8 cellular contexts compared by ENCODE assay signal in genomic region chr21:15730484-15731242, GRCh38. TPM values are rescaled to one million over a fixed set of nuclear protein-coding genes. Genes with fewer than 3 reads are reported as not detected.
DNase-seq lines count a peak whose midpoint lies in the region; ATAC-seq, FAIRE-seq and TF ChIP-seq lines count a peak whose summit lies in the region.

No MANE protein-coding gene starts in this region.

- peak overlapping the region; percentile 77 for H3K27ac Mint-ChIP-seq in Calu3 (ENCODE audit: unreplicated experiment)
- peak overlapping the region; percentile 77 for H3K27ac Mint-ChIP-seq in activated CD4-positive, alpha-beta memory T cell treated with anti-CD3 and anti-CD28 coated beads for 36 hours

- BruUV-seq in Calu3 (replicated peaks; lab: Mats Ljungman, UMichigan) = TSS peak; percentile 46

- peak overlapping the region; percentile 93 to 100 for H3K4me3 ChIP-seq in gastroesophageal sphincter
- H3K4me3 ChIP-seq in rectal smooth muscle tissue (ENCODE audit: low read length) = peak overlapping the region; percentile 83

- DNase-seq in Calu3 = no peak
- DNase-seq in activated CD4-positive, alpha-beta memory T cell treated with anti-CD3 and anti-CD28 coated beads for 36 hours = peak; percentile 25
- no peak for DNase-seq in D721Med (ENCODE audit: insufficient read length, low spot score)
- DNase-seq in stimulated activated CD4-positive, alpha-beta T cell treated with anti-CD3 and anti-CD28 coated beads, Interleukin-4, amount 100 ng/mL, for 24 hours = no peak
- DNase-seq in frontal cortex (ENCODE audit: low spot score in 2 of 2) = no peak

- peaks cover 5 to 54% (median 9%) of the 10 kb centered on the region in 3 donors for H3K4me1 ChIP-seq in gastroesophageal sphincter
- H3K4me1 ChIP-seq in rectal smooth muscle tissue (ENCODE audit: control insufficient read depth, insufficient read depth, low read length) = peaks cover 7% of the 10 kb centered on the region

- ATAC-seq in HG03354 (IDR thresholded peaks at IDR 0.05; ENCODE audit: poor library complexity, severe bottlenecking, unreplicated experiment) = peak; percentile 8
- ATAC-seq in gastroesophageal sphincter = no peak

- H3K36me3 ChIP-seq in gastroesophageal sphincter (no peaks in the 10 kb centered on the region), rectal smooth muscle tissue (ENCODE audit: control insufficient read depth, insufficient read depth, low read length) (no peaks in the 10 kb centered on the region)

- CTCF ChIA-PET in Calu3 (lab: Charles Lee) = no interaction called here
- CTCF ChIA-PET in activated CD4-positive, alpha-beta memory T cell treated with anti-CD3 and anti-CD28 coated beads for 36 hours (lab: Charles Lee) = interaction anchor here (0.9 to 1.5 kb wide), 3 partner anchors 12 to 44 kb away, joined by 3 to 4 read pairs (median 3); no protein-coding TSS in a partner anchor

- no peaks in the 10 kb centered on the region for H3K9me3 ChIP-seq in gastroesophageal sphincter

- no peak for TF ChIP-seq EP300 in gastroesophageal sphincter (IDR thresholded peaks at IDR 0.05)

- intact Hi-C loops in Calu3 (cut with micrococcal nuclease; ENCODE audit: unreplicated experiment) = loop anchor here (5.0 to 10.0 kb wide), 3 partner anchors 67 to 116 kb away; no protein-coding TSS in a partner anchor
- intact Hi-C loops in activated CD4-positive, alpha-beta memory T cell treated with anti-CD3 and anti-CD28 coated beads for 36 hours (cut with micrococcal nuclease) = loop anchor here (1.0 to 5.0 kb wide), 6 partner anchors 293 to 1882 kb away; partner anchors contain the start of genes BTG3, HSPA13, NRIP1 and SAMSN1

- H3K4me3 Mint-ChIP-seq in Calu3 (ENCODE audit: low read depth, unreplicated experiment) = peak overlapping the region; percentile 77
- H3K4me3 Mint-ChIP-seq in activated CD4-positive, alpha-beta memory T cell treated with anti-CD3 and anti-CD28 coated beads for 36 hours = peak overlapping the region; percentile 83

- POLR2A ChIA-PET in activated CD4-positive, alpha-beta memory T cell treated with anti-CD3 and anti-CD28 coated beads for 36 hours (lab: Charles Lee) = no interaction called here

- H3K9me3 Mint-ChIP-seq in Calu3 (ENCODE audit: low read depth, unreplicated experiment) = no peaks in the 10 kb centered on the region
- no peaks in the 10 kb centered on the region for H3K9me3 Mint-ChIP-seq in activated CD4-positive, alpha-beta memory T cell treated with anti-CD3 and anti-CD28 coated beads for 36 hours

- peaks cover 11% of the 10 kb centered on the region for H3K4me1 Mint-ChIP-seq in Calu3 (ENCODE audit: low read depth, unreplicated experiment)
- peaks cover 27% of the 10 kb centered on the region for H3K4me1 Mint-ChIP-seq in activated CD4-positive, alpha-beta memory T cell treated with anti-CD3 and anti-CD28 coated beads for 36 hours (ENCODE audit: low read depth)

- peak overlapping the region; percentile 28 for H3K9ac ChIP-seq in rectal smooth muscle tissue (ENCODE audit: low read length)

- no peak for TF ChIP-seq POLR2A in gastroesophageal sphincter (IDR thresholded peaks at IDR 0.05)

- whole genome bisulfite sequencing in gastroesophageal sphincter (ENCODE audit: low coverage in 1 of 2), 2 donors = 0 to 2% methylated on average over 8 to 12 of the region's 30 CpGs

- no peaks in the 10 kb centered on the region for H3K27me3 ChIP-seq in gastroesophageal sphincter
- no peaks in the 10 kb centered on the region for H3K27me3 ChIP-seq in rectal smooth muscle tissue (ENCODE audit: control insufficient read depth, insufficient read depth, low read length)

- peaks cover 11% of the 10 kb centered on the region for H3K36me3 Mint-ChIP-seq in Calu3 (ENCODE audit: insufficient read depth, unreplicated experiment)
- no peaks in the 10 kb centered on the region for H3K36me3 Mint-ChIP-seq in activated CD4-positive, alpha-beta memory T cell treated with anti-CD3 and anti-CD28 coated beads for 36 hours

- H3K27ac ChIP-seq in gastroesophageal sphincter (peak overlapping the region; percentile 94 to 99 (median 97)), rectal smooth muscle tissue (ENCODE audit: low read depth, low read length) (peak overlapping the region; percentile 87)

- TF ChIP-seq CTCF in Calu3 (IDR thresholded peaks at IDR 0.05; ENCODE audit: unreplicated experiment) (no peak), gastroesophageal sphincter (IDR thresholded peaks at IDR 0.05) (no peak), D721Med (IDR thresholded peaks at IDR 0.05; ENCODE audit: insufficient read depth, missing control alignments) (no peak)

- FAIRE-seq in D721Med (lab: Jason Lieb, UNC) (no peak), frontal cortex (lab: Jason Lieb, UNC) (no peak)

- H3K27me3 Mint-ChIP-seq in Calu3 (ENCODE audit: unreplicated experiment) = no peaks in the 10 kb centered on the region
- H3K27me3 Mint-ChIP-seq in activated CD4-positive, alpha-beta memory T cell treated with anti-CD3 and anti-CD28 coated beads for 36 hours = peaks cover 2% of the 10 kb centered on the region

RNA-seq across cellular contexts. Expression of gene USP25, which starts 0.9 kb away (rescaled TPM):
- 21.8 and 22.1 TPM in 2 replicates for total RNA-seq in Calu3 (2022)
- total RNA-seq in activated CD4-positive, alpha-beta memory T cell treated with anti-CD3 and anti-CD28 coated beads for 36 hours = 10 to 100 TPM; 31.2 to 31.7 TPM
- total RNA-seq in gastroesophageal sphincter = 10 to 100 TPM; 51.2 to 77.3 (median 59.5) TPM
- total RNA-seq in frontal cortex = 94.2 TPM
